In the genomic region with DNA sequence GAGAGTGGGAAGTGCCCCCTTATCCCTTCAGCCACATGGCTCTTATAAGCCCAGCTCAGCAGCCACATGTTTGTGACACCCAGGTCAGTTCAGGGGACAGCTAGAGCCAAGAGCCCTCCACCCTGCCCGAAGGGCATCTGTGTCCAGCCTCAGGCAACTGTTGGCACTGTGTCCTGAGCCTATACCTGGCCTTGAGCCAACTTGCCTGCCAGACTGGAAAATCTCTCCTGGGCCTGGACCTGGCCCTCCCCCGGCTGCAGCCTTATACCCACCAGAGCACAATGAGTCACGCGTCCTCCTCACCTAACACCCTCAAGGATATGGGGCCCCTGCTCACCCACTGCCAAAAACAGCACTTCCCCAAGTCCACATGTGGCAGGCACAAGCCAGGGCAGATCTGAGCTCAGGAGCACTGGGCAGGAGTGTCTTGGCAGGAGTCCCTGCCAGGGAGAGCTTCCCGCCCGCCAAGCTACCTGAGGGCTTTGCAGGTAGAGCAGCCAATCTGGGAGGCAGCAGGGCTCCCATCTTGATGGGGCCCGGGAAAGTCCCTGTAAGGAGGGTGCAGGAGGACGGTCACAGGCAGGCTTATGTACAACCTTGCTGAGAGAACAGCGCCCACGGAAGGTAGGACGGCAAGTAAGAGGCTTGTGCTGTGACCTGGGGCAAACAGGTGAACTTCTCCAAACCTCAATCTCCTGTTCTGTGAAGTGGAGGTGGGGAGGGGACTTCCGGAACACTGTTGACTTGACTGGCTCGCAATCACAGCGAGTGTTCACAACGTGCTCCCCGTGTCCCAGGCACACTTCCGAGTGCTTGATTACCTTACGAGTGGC, we compare ENCODE assay signal across 1 cellular context.
TF ChIP-seq lines count a peak whose summit lies in the region.

No MANE protein-coding gene starts in this region.

TF ChIP-seq in IMR-90, 13 proteins besides CTCF, POLR2A, EP300 and RAD21 (continued from another document):
- TF ChIP-seq, protein P1, sequence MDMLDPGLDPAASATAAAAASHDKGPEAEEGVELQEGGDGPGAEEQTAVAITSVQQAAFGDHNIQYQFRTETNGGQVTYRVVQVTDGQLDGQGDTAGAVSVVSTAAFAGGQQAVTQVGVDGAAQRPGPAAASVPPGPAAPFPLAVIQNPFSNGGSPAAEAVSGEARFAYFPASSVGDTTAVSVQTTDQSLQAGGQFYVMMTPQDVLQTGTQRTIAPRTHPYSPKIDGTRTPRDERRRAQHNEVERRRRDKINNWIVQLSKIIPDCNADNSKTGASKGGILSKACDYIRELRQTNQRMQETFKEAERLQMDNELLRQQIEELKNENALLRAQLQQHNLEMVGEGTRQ (IDR thresholded peaks at IDR 0.05; ENCODE audit: low read depth, low read length) = no peak
- TF ChIP-seq SMC3 (IDR thresholded peaks at IDR 0.05; ENCODE audit: low read depth, low read length) (no peak), CHD1 (IDR thresholded peaks at IDR 0.05; ENCODE audit: low read depth, low read length) (no peak), MXI1 (IDR thresholded peaks at IDR 0.05; ENCODE audit: borderline replicate concordance, low read depth, low read length) (no peak), MAFK (IDR thresholded peaks at IDR 0.05; ENCODE audit: low read depth, low read length) (no peak), NFE2L2 (IDR thresholded peaks at IDR 0.05; ENCODE audit: low read depth, low read length) (no peak), CEBPB (IDR thresholded peaks at IDR 0.05; ENCODE audit: low read depth, low read length) (no peak)
